In the genomic region with DNA sequence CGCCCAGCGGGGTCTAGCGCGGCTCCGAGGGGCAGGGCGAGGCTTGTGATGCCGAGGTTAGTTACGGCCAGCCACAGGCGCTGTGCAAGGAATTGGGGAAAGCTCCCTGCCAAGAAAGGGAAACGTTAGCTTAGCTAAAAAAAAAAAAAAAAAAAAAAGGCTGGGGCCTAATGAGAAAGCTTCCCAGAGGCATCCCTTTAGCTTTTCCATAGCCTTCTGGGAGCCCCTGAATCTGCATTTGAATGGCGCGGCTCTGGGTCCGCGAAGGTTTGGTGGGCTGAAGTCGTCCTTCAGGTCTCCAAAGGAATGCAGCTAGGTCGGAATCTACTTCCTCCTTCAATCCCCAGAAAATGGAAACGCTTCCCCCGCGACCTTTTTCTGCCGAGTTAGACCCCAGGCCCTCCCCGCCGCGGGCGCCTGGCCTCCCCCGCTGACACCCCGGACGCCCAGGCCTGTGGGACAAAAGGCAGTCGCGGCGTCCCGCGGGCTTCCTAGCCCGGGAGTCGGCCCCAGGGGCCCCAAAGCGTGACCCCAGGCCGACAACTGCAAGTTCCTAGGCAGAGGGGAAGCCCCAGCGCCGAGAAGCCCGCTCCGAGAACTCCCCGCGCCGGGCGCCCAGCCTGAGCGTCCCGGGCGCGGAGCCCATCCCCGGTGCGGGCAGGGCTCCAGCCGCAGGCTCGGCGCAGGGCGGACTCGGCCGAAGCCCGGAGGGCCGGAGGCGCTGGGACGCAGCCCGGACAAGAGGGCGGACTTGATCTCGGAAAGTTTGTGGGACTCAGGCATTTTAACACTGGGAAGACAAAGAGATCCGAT, we compare ENCODE assay signal across 1 cellular context.
TF ChIP-seq lines count a peak whose summit lies in the region.

No MANE protein-coding gene starts in this region.

TF ChIP-seq in K562, 482 proteins besides CTCF, POLR2A, EP300 and RAD21 (continued from another document and continues in another):
- TF ChIP-seq STAT5A (IDR thresholded peaks at IDR 0.05; ENCODE audit: borderline replicate concordance, low read length) (no peak), JUNB (CRISPR knock-in tag; conservative IDR thresholded peaks at IDR 0.05) (no peak), PCBP1 (IDR thresholded peaks at IDR 0.05; ENCODE audit: low read depth, low read length, poor library complexity, severe bottlenecking) (no peak), SIN3B (IDR thresholded peaks at IDR 0.05; ENCODE audit: low read depth) (no peak), MYNN (IDR thresholded peaks at IDR 0.05) (no peak), MYNN (CRISPR knock-in tag; IDR thresholded peaks at IDR 0.05) (no peak), ZNF384 (IDR thresholded peaks at IDR 0.05; ENCODE audit: low read depth, low read length) (no peak), XRCC3 (IDR thresholded peaks at IDR 0.05) (no peak), NFXL1 (CRISPR knock-in tag; IDR thresholded peaks at IDR 0.05) (no peak), ZEB2 (IDR thresholded peaks at IDR 0.05) (no peak), ZC3H4 (CRISPR knock-in tag; IDR thresholded peaks at IDR 0.05; ENCODE audit: borderline replicate concordance) (0 out of 2 replicates have a peak, but pooled peaks have one; percentile 52), KDM1A (IDR thresholded peaks at IDR 0.05) (no peak), YBX1 (IDR thresholded peaks at IDR 0.05) (no peak), SMAD4 (CRISPR knock-in tag; conservative IDR thresholded peaks at IDR 0.05) (peak; percentile 16; the same call in 1 of the 2 replicates), CXXC5 (CRISPR knock-in tag; IDR thresholded peaks at IDR 0.05) (peak; percentile 23; the same call in 1 of the 2 replicates), MYC (IDR thresholded peaks at IDR 0.05; ENCODE audit: low read depth, low read length) (no peak), MYC (CRISPR knock-in tag; IDR thresholded peaks at IDR 0.05; ENCODE audit: borderline replicate concordance, low read depth) (no peak), ZNF696 (CRISPR knock-in tag; conservative IDR thresholded peaks at IDR 0.05) (no peak), ZNF324 (CRISPR knock-in tag; IDR thresholded peaks at IDR 0.05) (no peak), LEF1 (IDR thresholded peaks at IDR 0.05) (no peak), ZBTB1 (CRISPR knock-in tag; IDR thresholded peaks at IDR 0.05; ENCODE audit: borderline replicate concordance, low read depth) (no peak), FOXK1 (CRISPR knock-in tag; IDR thresholded peaks at IDR 0.05; ENCODE audit: borderline replicate concordance) (no peak), ZNF830 (CRISPR knock-in tag; IDR thresholded peaks at IDR 0.05) (no peak), ZSCAN29 (IDR thresholded peaks at IDR 0.05) (no peak), ZNF589 (CRISPR knock-in tag; IDR thresholded peaks at IDR 0.05; ENCODE audit: low read depth) (no peak), SUPT5H (IDR thresholded peaks at IDR 0.05) (no peak), KAT7 (CRISPR knock-in tag; IDR thresholded peaks at IDR 0.05; ENCODE audit: borderline replicate concordance) (0 out of 2 replicates have a peak, but pooled peaks have one; percentile 7), MYBL2 (IDR thresholded peaks at IDR 0.05; ENCODE audit: low read depth) (no peak), MYBL2 (CRISPR knock-in tag; IDR thresholded peaks at IDR 0.05; ENCODE audit: borderline replicate concordance) (no peak), NRF1 (conservative IDR thresholded peaks at IDR 0.05 in 1 of 2, IDR thresholded peaks at IDR 0.05 in 1 of 2) (peak in 1 of 2 experiments; percentile 22; a peak in 1 of 4 replicates), NFATC3 (IDR thresholded peaks at IDR 0.05) (no peak), ASH1L (IDR thresholded peaks at IDR 0.05; ENCODE audit: borderline replicate concordance, low read depth, partially characterized antibody) (no peak), CCNT2 (IDR thresholded peaks at IDR 0.05; ENCODE audit: borderline replicate concordance, extremely low read depth, insufficient read length, low read depth, low read length) (peak; percentile 20), SRF (CRISPR knock-in tag; IDR thresholded peaks at IDR 0.05) (no peak), NCOR1 (IDR thresholded peaks at IDR 0.05) (no peak), STAG1 (CRISPR knock-in tag; IDR thresholded peaks at IDR 0.05; ENCODE audit: borderline replicate concordance) (no peak), FOS (IDR thresholded peaks at IDR 0.05; ENCODE audit: extremely low read depth, insufficient read length) (no peak)
- TF ChIP-seq, protein P1, sequence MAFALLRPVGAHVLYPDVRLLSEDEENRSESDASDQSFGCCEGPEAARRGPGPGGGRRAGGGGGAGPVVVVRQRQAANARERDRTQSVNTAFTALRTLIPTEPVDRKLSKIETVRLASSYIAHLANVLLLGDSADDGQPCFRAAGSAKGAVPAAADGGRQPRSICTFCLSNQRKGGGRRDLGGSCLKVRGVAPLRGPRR (CRISPR knock-in tag; IDR thresholded peaks at IDR 0.05) = no peak
- TF ChIP-seq, protein P2, sequence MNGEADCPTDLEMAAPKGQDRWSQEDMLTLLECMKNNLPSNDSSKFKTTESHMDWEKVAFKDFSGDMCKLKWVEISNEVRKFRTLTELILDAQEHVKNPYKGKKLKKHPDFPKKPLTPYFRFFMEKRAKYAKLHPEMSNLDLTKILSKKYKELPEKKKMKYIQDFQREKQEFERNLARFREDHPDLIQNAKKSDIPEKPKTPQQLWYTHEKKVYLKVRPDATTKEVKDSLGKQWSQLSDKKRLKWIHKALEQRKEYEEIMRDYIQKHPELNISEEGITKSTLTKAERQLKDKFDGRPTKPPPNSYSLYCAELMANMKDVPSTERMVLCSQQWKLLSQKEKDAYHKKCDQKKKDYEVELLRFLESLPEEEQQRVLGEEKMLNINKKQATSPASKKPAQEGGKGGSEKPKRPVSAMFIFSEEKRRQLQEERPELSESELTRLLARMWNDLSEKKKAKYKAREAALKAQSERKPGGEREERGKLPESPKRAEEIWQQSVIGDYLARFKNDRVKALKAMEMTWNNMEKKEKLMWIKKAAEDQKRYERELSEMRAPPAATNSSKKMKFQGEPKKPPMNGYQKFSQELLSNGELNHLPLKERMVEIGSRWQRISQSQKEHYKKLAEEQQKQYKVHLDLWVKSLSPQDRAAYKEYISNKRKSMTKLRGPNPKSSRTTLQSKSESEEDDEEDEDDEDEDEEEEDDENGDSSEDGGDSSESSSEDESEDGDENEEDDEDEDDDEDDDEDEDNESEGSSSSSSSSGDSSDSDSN (IDR thresholded peaks at IDR 0.05; ENCODE audit: borderline replicate concordance in 1 of 2, low read depth in 2 of 2, low read length in 2 of 2) = peak; percentile 88 to 96
- TF ChIP-seq, protein P3, sequence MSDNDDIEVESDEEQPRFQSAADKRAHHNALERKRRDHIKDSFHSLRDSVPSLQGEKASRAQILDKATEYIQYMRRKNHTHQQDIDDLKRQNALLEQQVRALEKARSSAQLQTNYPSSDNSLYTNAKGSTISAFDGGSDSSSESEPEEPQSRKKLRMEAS (CRISPR knock-in tag; IDR thresholded peaks at IDR 0.05) = no peak
- TF ChIP-seq, protein P4, sequence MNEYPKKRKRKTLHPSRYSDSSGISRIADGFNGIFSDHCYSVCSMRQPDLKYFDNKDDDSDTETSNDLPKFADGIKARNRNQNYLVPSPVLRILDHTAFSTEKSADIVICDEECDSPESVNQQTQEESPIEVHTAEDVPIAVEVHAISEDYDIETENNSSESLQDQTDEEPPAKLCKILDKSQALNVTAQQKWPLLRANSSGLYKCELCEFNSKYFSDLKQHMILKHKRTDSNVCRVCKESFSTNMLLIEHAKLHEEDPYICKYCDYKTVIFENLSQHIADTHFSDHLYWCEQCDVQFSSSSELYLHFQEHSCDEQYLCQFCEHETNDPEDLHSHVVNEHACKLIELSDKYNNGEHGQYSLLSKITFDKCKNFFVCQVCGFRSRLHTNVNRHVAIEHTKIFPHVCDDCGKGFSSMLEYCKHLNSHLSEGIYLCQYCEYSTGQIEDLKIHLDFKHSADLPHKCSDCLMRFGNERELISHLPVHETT (CRISPR knock-in tag; conservative IDR thresholded peaks at IDR 0.05 in 1 of 2, IDR thresholded peaks at IDR 0.05 in 1 of 2) = no peak
- TF ChIP-seq, protein P5, sequence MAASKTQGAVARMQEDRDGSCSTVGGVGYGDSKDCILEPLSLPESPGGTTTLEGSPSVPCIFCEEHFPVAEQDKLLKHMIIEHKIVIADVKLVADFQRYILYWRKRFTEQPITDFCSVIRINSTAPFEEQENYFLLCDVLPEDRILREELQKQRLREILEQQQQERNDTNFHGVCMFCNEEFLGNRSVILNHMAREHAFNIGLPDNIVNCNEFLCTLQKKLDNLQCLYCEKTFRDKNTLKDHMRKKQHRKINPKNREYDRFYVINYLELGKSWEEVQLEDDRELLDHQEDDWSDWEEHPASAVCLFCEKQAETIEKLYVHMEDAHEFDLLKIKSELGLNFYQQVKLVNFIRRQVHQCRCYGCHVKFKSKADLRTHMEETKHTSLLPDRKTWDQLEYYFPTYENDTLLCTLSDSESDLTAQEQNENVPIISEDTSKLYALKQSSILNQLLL (CRISPR knock-in tag; IDR thresholded peaks at IDR 0.05; ENCODE audit: borderline replicate concordance) = no peak
- TF ChIP-seq, protein P6, sequence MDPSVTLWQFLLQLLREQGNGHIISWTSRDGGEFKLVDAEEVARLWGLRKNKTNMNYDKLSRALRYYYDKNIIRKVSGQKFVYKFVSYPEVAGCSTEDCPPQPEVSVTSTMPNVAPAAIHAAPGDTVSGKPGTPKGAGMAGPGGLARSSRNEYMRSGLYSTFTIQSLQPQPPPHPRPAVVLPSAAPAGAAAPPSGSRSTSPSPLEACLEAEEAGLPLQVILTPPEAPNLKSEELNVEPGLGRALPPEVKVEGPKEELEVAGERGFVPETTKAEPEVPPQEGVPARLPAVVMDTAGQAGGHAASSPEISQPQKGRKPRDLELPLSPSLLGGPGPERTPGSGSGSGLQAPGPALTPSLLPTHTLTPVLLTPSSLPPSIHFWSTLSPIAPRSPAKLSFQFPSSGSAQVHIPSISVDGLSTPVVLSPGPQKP (CRISPR knock-in tag; IDR thresholded peaks at IDR 0.05) = no peak
- TF ChIP-seq, protein P7, sequence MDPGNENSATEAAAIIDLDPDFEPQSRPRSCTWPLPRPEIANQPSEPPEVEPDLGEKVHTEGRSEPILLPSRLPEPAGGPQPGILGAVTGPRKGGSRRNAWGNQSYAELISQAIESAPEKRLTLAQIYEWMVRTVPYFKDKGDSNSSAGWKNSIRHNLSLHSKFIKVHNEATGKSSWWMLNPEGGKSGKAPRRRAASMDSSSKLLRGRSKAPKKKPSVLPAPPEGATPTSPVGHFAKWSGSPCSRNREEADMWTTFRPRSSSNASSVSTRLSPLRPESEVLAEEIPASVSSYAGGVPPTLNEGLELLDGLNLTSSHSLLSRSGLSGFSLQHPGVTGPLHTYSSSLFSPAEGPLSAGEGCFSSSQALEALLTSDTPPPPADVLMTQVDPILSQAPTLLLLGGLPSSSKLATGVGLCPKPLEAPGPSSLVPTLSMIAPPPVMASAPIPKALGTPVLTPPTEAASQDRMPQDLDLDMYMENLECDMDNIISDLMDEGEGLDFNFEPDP (CRISPR knock-in tag; IDR thresholded peaks at IDR 0.05) = no peak
- TF ChIP-seq, protein P8, sequence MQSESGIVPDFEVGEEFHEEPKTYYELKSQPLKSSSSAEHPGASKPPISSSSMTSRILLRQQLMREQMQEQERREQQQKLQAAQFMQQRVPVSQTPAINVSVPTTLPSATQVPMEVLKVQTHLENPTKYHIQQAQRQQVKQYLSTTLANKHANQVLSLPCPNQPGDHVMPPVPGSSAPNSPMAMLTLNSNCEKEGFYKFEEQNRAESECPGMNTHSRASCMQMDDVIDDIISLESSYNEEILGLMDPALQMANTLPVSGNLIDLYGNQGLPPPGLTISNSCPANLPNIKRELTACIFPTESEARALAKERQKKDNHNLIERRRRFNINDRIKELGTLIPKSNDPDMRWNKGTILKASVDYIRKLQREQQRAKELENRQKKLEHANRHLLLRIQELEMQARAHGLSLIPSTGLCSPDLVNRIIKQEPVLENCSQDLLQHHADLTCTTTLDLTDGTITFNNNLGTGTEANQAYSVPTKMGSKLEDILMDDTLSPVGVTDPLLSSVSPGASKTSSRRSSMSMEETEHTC (IDR thresholded peaks at IDR 0.05) = no peak
- TF ChIP-seq, protein P9, sequence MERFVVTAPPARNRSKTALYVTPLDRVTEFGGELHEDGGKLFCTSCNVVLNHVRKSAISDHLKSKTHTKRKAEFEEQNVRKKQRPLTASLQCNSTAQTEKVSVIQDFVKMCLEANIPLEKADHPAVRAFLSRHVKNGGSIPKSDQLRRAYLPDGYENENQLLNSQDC (CRISPR knock-in tag; IDR thresholded peaks at IDR 0.05) = no peak
- TF ChIP-seq, protein P10, sequence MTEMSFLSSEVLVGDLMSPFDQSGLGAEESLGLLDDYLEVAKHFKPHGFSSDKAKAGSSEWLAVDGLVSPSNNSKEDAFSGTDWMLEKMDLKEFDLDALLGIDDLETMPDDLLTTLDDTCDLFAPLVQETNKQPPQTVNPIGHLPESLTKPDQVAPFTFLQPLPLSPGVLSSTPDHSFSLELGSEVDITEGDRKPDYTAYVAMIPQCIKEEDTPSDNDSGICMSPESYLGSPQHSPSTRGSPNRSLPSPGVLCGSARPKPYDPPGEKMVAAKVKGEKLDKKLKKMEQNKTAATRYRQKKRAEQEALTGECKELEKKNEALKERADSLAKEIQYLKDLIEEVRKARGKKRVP (CRISPR knock-in tag; IDR thresholded peaks at IDR 0.05) = no peak
- TF ChIP-seq, protein P11, sequence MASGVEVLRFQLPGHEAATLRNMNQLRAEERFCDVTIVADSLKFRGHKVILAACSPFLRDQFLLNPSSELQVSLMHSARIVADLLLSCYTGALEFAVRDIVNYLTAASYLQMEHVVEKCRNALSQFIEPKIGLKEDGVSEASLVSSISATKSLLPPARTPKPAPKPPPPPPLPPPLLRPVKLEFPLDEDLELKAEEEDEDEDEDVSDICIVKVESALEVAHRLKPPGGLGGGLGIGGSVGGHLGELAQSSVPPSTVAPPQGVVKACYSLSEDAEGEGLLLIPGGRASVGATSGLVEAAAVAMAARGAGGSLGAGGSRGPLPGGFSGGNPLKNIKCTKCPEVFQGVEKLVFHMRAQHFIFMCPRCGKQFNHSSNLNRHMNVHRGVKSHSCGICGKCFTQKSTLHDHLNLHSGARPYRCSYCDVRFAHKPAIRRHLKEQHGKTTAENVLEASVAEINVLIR (CRISPR knock-in tag; IDR thresholded peaks at IDR 0.05) = no peak
- TF ChIP-seq, protein P12, sequence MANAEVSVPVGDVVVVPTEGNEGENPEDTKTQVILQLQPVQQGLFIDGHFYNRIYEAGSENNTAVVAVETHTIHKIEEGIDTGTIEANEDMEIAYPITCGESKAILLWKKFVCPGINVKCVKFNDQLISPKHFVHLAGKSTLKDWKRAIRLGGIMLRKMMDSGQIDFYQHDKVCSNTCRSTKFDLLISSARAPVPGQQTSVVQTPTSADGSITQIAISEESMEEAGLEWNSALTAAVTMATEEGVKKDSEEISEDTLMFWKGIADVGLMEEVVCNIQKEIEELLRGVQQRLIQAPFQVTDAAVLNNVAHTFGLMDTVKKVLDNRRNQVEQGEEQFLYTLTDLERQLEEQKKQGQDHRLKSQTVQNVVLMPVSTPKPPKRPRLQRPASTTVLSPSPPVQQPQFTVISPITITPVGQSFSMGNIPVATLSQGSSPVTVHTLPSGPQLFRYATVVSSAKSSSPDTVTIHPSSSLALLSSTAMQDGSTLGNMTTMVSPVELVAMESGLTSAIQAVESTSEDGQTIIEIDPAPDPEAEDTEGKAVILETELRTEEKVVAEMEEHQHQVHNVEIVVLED (CRISPR knock-in tag; IDR thresholded peaks at IDR 0.05) = no peak
